Comparison of ENCODE assay signal across 1 cellular context in genomic region chr3:185986201-185986600, GRCh38.
TF ChIP-seq lines count a peak whose summit lies in the region.

No MANE protein-coding gene starts in this region.

TF ChIP-seq in IMR-90, 13 proteins besides CTCF, POLR2A, EP300 and RAD21:
- TF ChIP-seq BHLHE40 (IDR thresholded peaks at IDR 0.05; ENCODE audit: low read depth, low read length) = no peak
- no peak for TF ChIP-seq FOS (IDR thresholded peaks at IDR 0.05; ENCODE audit: low read depth, low read length)
- TF ChIP-seq MAZ (IDR thresholded peaks at IDR 0.05; ENCODE audit: borderline replicate concordance, low read depth, low read length) = no peak
- no peak for TF ChIP-seq RFX5 (IDR thresholded peaks at IDR 0.05; ENCODE audit: low read depth, low read length)
- no peak for TF ChIP-seq CHD1 (IDR thresholded peaks at IDR 0.05; ENCODE audit: low read depth, low read length)
- TF ChIP-seq USF2 (IDR thresholded peaks at IDR 0.05; ENCODE audit: low read depth, low read length) = no peak
- TF ChIP-seq RCOR1 (IDR thresholded peaks at IDR 0.05; ENCODE audit: insufficient replicate concordance, low read length) = no peak
- no peak for TF ChIP-seq ELK1 (IDR thresholded peaks at IDR 0.05; ENCODE audit: borderline replicate concordance, low read depth, low read length)
- no peak for TF ChIP-seq CEBPB (IDR thresholded peaks at IDR 0.05; ENCODE audit: low read depth, low read length)
- TF ChIP-seq SMC3 (IDR thresholded peaks at IDR 0.05; ENCODE audit: low read depth, low read length) = no peak
- no peak for TF ChIP-seq NFE2L2 (IDR thresholded peaks at IDR 0.05; ENCODE audit: low read depth, low read length)
- no peak for TF ChIP-seq MAFK (IDR thresholded peaks at IDR 0.05; ENCODE audit: low read depth, low read length)
- TF ChIP-seq MXI1 (IDR thresholded peaks at IDR 0.05; ENCODE audit: borderline replicate concordance, low read depth, low read length) = no peak
